In the genomic region with DNA sequence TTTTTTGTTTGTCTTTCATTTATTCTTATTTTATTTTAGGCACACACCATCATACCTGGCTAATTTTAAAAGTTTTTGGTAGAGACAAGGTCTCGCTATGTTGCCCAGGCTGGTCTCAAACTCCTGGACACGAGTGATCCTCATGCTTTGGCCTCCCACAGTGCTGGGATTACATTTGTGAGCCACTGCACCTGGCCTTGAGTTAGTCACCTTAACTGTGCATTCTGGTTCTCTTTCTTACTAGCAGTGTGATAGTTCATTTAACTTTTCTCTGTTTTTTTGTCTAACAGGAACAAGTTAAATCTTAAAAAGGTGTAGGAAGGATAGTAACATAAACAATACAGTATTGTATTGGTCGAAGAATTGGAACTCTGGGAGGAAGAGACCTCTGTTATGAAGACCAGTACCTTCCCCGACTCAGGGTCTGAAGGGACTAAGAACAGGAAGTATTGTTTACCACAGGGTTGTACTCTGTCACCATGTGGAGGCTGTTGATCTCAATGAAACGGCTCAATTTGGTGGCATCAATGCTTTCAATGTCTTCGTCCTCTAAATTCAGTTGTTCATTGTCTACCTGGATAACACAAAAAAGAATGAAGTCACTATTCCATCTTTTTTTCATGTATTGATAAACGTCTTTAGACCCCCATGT, we compare ENCODE assay signal across 1 cellular context.
TF ChIP-seq lines count a peak whose summit lies in the region.

No MANE protein-coding gene starts in this region.

TF ChIP-seq in GM12878, 131 proteins besides CTCF, POLR2A, EP300 and RAD21:
- TF ChIP-seq SMC3 (IDR thresholded peaks at IDR 0.05; ENCODE audit: borderline replicate concordance, low read length), result no peak
- no peak for TF ChIP-seq FOS (IDR thresholded peaks at IDR 0.05; ENCODE audit: borderline replicate concordance, extremely low read depth, insufficient read length)
- TF ChIP-seq RB1 (IDR thresholded peaks at IDR 0.05; ENCODE audit: borderline replicate concordance), result no peak
- no peak for TF ChIP-seq YY1 (IDR thresholded peaks at IDR 0.05; ENCODE audit: low read depth, low read length)
- no peak for TF ChIP-seq RUNX3 (IDR thresholded peaks at IDR 0.05; ENCODE audit: low read length)
- no peak for TF ChIP-seq HDAC6 (IDR thresholded peaks at IDR 0.05; ENCODE audit: unreplicated experiment)
- no peak for TF ChIP-seq MEF2B (IDR thresholded peaks at IDR 0.05; ENCODE audit: partially characterized antibody, poor library complexity, severe bottlenecking)
- no peak for TF ChIP-seq BCL11A (IDR thresholded peaks at IDR 0.05; ENCODE audit: low read depth, low read length)
